ENCODE assay signal across 8 cellular contexts in genomic region chr1:47232187-47232874, GRCh38. TPM values are rescaled to one million over a fixed set of nuclear protein-coding genes. Genes with fewer than 3 reads are reported as not detected.
A peak's percentile ranks its signal among the peaks of the same experiment; 100 is the strongest.
DNase-seq lines count a peak whose midpoint lies in the region; ATAC-seq, FAIRE-seq and TF ChIP-seq lines count a peak whose summit lies in the region.

TSS of gene TAL1 (minus strand) at chr1:47232225. CDS start at chr1:47225888, 6,337 bp downstream.

- TF ChIP-seq POLR2A in IMR-90 (IDR thresholded peaks at IDR 0.05; ENCODE audit: low read depth, low read length) (no peak), H54 (IDR thresholded peaks at IDR 0.05; ENCODE audit: low read depth, low read length) (no peak)

- H2AK5ac ChIP-seq in IMR-90 (ENCODE audit: low read depth, low read length), result no peak within 1 kb of the TSS

- H2AFZ ChIP-seq in IMR-90 (replicated peaks; ENCODE audit: low read length, poor library complexity), result peak within 1 kb of the TSS; percentile 55

- H3K4me2 ChIP-seq in IMR-90 (ENCODE audit: low read depth, low read length), result peak within 1 kb of the TSS; percentile 78

- POLR2A ChIA-PET in IMR-90 (lab: Charles Lee; ENCODE audit: unreplicated experiment), result no interaction called here

- no peak within 1 kb of the TSS for H4K5ac ChIP-seq in IMR-90 (ENCODE audit: low read depth, low read length)

- WGBS in IMR-90 (ENCODE audit: extremely low coverage in 2 of 2, insufficient read length in 1 of 2), 2 experiments, result 5% methylated on average over 15 of the region's 51 CpGs; no CpG with 5 or more reads in 1 of the 2 experiments

- peaks cover 11% of the 10 kb centered on the region; the same call in 1 of the 2 replicates for H4K20me1 ChIP-seq in IMR-90 (ENCODE audit: insufficient read depth, low read length)

- no peaks in the 10 kb centered on the region; the same call in 1 of the 2 replicates for H3K9me1 ChIP-seq in IMR-90 (ENCODE audit: insufficient read depth, low read length)

- H3K18ac ChIP-seq in IMR-90 (ENCODE audit: low read depth, low read length), result no peak within 1 kb of the TSS

- H3K27ac ChIP-seq in IMR-90 (ENCODE audit: insufficient read depth, low read length) (no peak within 1 kb of the TSS), skeletal muscle tissue (ENCODE audit: low read depth, low read length) (peak within 1 kb of the TSS; percentile 84)

- no peak within 1 kb of the TSS for H2BK120ac ChIP-seq in IMR-90 (ENCODE audit: low read depth, low read length)

- dilution Hi-C loops in IMR-90 (cut with HindIII; ENCODE audit: low sequenced_read_pairs, unreplicated experiment), result no loop called here

- H4K8ac ChIP-seq in IMR-90 (ENCODE audit: low read depth in 2 of 2, low read length in 2 of 2), result no peak within 1 kb of the TSS

- H3K4me3 ChIP-seq in IMR-90 (ENCODE audit: insufficient read depth, low read depth, low read length) (no peak within 1 kb of the TSS; the same call in 1 of the 2 replicates), adipocyte (ENCODE audit: low read length) (peak within 1 kb of the TSS; percentile 52), skeletal muscle tissue (ENCODE audit: low read length in 3 of 3) (peak within 1 kb of the TSS; percentile 55 to 76 (median 74))

- in situ Hi-C loops in IMR-90 (cut with MboI; ENCODE audit: low sequenced_read_pairs), result no loop called here

- peak within 1 kb of the TSS; percentile 52 for H2AK9ac ChIP-seq in IMR-90 (replicated peaks; ENCODE audit: low read depth, low read length, poor library complexity)

- CTCF ChIA-PET in IMR-90 (lab: Yijun Ruan, JAX), result no interaction called here

- no peak for TF ChIP-seq CTCF in IMR-90 (conservative IDR thresholded peaks at IDR 0.05; ENCODE audit: low read depth, low read length)

- no peak within 1 kb of the TSS for H2BK20ac ChIP-seq in IMR-90 (ENCODE audit: low read depth, low read length)

- no peak within 1 kb of the TSS for H2BK15ac ChIP-seq in IMR-90 (ENCODE audit: low read depth, low read length)

- no peak within 1 kb of the TSS for H3K56ac ChIP-seq in IMR-90 (ENCODE audit: extremely low read depth, insufficient read depth, low read length)

- H3K79me1 ChIP-seq in IMR-90 (ENCODE audit: low read depth in 1 of 2, low read length in 2 of 2), result no peaks in the 10 kb centered on the region

- no peak for TF ChIP-seq RAD21 in IMR-90 (IDR thresholded peaks at IDR 0.05; ENCODE audit: low read length)

- no peak within 1 kb of the TSS for H3K14ac ChIP-seq in IMR-90 (replicated peaks; ENCODE audit: low read depth, low read length)

- H3K9ac ChIP-seq in IMR-90 (ENCODE audit: low read depth, low read length) (no peak within 1 kb of the TSS), adipocyte (ENCODE audit: low read length) (no peak within 1 kb of the TSS), skeletal muscle tissue (ENCODE audit: low read depth in 1 of 3, low read length in 3 of 3) (peak within 1 kb of the TSS; percentile 59 to 77 (median 62))

- no peak for FAIRE-seq in H54 (lab: Jason Lieb, UNC)

- H3K9me3 ChIP-seq in IMR-90 (ENCODE audit: control insufficient read depth, insufficient read depth, low read length) (peaks cover 14% of the 10 kb centered on the region), adipocyte (ENCODE audit: control insufficient read depth, low read length) (no peaks in the 10 kb centered on the region), skeletal muscle tissue (ENCODE audit: control insufficient read depth in 3 of 3, low read length in 3 of 3) (no peaks in the 10 kb centered on the region)

- intact Hi-C loops in IMR-90 (cut with micrococcal nuclease), result no loop called here

- H3K27me3 ChIP-seq in IMR-90 (ENCODE audit: control insufficient read depth, insufficient read depth, low read length) (peaks cover 89% of the 10 kb centered on the region), adipocyte (replicated peaks; ENCODE audit: control insufficient read depth, insufficient read depth, low read length) (peaks cover 70% of the 10 kb centered on the region), skeletal muscle tissue (ENCODE audit: control insufficient read depth in 3 of 3, insufficient read depth in 3 of 3, low read length in 3 of 3) (peaks cover 66 to 76% (median 69%) of the 10 kb centered on the region in 3 donors)

- ATAC-seq in IMR-90 (ENCODE audit: low read depth) (peak; percentile 21; the same call in 1 of the 2 replicates), HG03354 (IDR thresholded peaks at IDR 0.05; ENCODE audit: poor library complexity, severe bottlenecking, unreplicated experiment) (no peak), GM19397 (IDR thresholded peaks at IDR 0.05; ENCODE audit: unreplicated experiment) (no peak)

- peaks cover 3% of the 10 kb centered on the region; the same call in 1 of the 2 replicates for H3K4me1 ChIP-seq in IMR-90 (ENCODE audit: control insufficient read depth, insufficient read depth, low read length)
- peaks cover 9% of the 10 kb centered on the region for H3K4me1 ChIP-seq in adipocyte (ENCODE audit: control insufficient read depth, insufficient read depth, low read length)
- peaks cover 6 to 17% (median 9%) of the 10 kb centered on the region in 3 donors for H3K4me1 ChIP-seq in skeletal muscle tissue (ENCODE audit: control insufficient read depth in 3 of 3, insufficient read depth in 3 of 3, low read length in 3 of 3)

- H4K91ac ChIP-seq in IMR-90 (ENCODE audit: insufficient read depth, low read depth, low read length), result no peak within 1 kb of the TSS

- no peak within 1 kb of the TSS for H3K4ac ChIP-seq in IMR-90 (ENCODE audit: low read depth, low read length)

- no peak within 1 kb of the TSS for H2BK5ac ChIP-seq in IMR-90 (ENCODE audit: low read depth, low read length, poor library complexity, severe bottlenecking)

- no peaks in the 10 kb centered on the region for H3K36me3 ChIP-seq in IMR-90 (ENCODE audit: control insufficient read depth, insufficient read depth, low read length)
- no peaks in the 10 kb centered on the region for H3K36me3 ChIP-seq in adipocyte (ENCODE audit: control insufficient read depth, insufficient read depth, low read length, severe bottlenecking)
- no peaks in the 10 kb centered on the region for H3K36me3 ChIP-seq in skeletal muscle tissue (ENCODE audit: control insufficient read depth in 3 of 3, insufficient read depth in 3 of 3, low read length in 3 of 3)

- no peak for DNase-seq in IMR-90
- no peak for DNase-seq in adipocyte (ENCODE audit: low read depth)
- DNase-seq in iPS-NIHi11 (ENCODE audit: low spot score), result peak; percentile 48
- DNase-seq in H54 (ENCODE audit: insufficient read length, low spot score), result no peak
- no peak for DNase-seq in activated CD8-positive, alpha-beta memory T cell treated with anti-CD3 and anti-CD28 coated beads, Interleukin-2, amount 50 U/mL, for 48 hours

- peak within 1 kb of the TSS; percentile 82 for H3K23ac ChIP-seq in IMR-90 (ENCODE audit: low read depth, low read length)

- no TSS peak for BruUV-seq in IMR-90 (replicated peaks; lab: Mats Ljungman, UMichigan)

TF ChIP-seq in IMR-90, 13 proteins besides CTCF, POLR2A, EP300 and RAD21:
- no peak for TF ChIP-seq FOS (IDR thresholded peaks at IDR 0.05; ENCODE audit: low read depth, low read length)
- TF ChIP-seq USF2 (IDR thresholded peaks at IDR 0.05; ENCODE audit: low read depth, low read length), result no peak
- TF ChIP-seq MXI1 (IDR thresholded peaks at IDR 0.05; ENCODE audit: borderline replicate concordance, low read depth, low read length), result no peak
- TF ChIP-seq MAZ (IDR thresholded peaks at IDR 0.05; ENCODE audit: borderline replicate concordance, low read depth, low read length), result no peak
- TF ChIP-seq ELK1 (IDR thresholded peaks at IDR 0.05; ENCODE audit: borderline replicate concordance, low read depth, low read length), result no peak
- no peak for TF ChIP-seq SMC3 (IDR thresholded peaks at IDR 0.05; ENCODE audit: low read depth, low read length)
- no peak for TF ChIP-seq BHLHE40 (IDR thresholded peaks at IDR 0.05; ENCODE audit: low read depth, low read length)
- no peak for TF ChIP-seq CHD1 (IDR thresholded peaks at IDR 0.05; ENCODE audit: low read depth, low read length)
- TF ChIP-seq CEBPB (IDR thresholded peaks at IDR 0.05; ENCODE audit: low read depth, low read length), result no peak
- TF ChIP-seq RFX5 (IDR thresholded peaks at IDR 0.05; ENCODE audit: low read depth, low read length), result no peak
- TF ChIP-seq NFE2L2 (IDR thresholded peaks at IDR 0.05; ENCODE audit: low read depth, low read length), result no peak
- TF ChIP-seq MAFK (IDR thresholded peaks at IDR 0.05; ENCODE audit: low read depth, low read length), result no peak
- TF ChIP-seq RCOR1 (IDR thresholded peaks at IDR 0.05; ENCODE audit: insufficient replicate concordance, low read length), result no peak
TF ChIP-seq in IMR-90: peak in this region for 0.

RNA-seq across cellular contexts. Expression of gene TAL1, which starts in this region (rescaled TPM):
- not detected in 2 replicates for total RNA-seq in IMR-90 (2012; rRNA removed)
- not detected in 2 replicates for polyA plus RNA-seq in IMR-90 (2012; rRNA removed)
- polyA plus RNA-seq in IMR-90 (2012; cell fraction: cytosol; rRNA removed), result not detected in 2 replicates
- polyA plus RNA-seq in IMR-90 (2012; cell fraction: nucleus; rRNA removed; ENCODE audit: low replicate concordance), result not detected in 2 replicates
- total RNA-seq in skeletal muscle tissue, result 3.1 TPM

Comparison
In these comparisons a context has a peak if more than half of its experiments do, and no peak if none do; other contexts are left out.
1. Peak in ATAC-seq and H3K4me2 ChIP-seq in IMR-90; RNA of the gene not detected or under 1 TPM.
2. H3K9ac ChIP-seq: peak in skeletal muscle tissue (3 of 3); none in IMR-90 (single experiment) and adipocyte (single experiment).